ENCODE assay signal across 2 cellular contexts in the genomic region with DNA sequence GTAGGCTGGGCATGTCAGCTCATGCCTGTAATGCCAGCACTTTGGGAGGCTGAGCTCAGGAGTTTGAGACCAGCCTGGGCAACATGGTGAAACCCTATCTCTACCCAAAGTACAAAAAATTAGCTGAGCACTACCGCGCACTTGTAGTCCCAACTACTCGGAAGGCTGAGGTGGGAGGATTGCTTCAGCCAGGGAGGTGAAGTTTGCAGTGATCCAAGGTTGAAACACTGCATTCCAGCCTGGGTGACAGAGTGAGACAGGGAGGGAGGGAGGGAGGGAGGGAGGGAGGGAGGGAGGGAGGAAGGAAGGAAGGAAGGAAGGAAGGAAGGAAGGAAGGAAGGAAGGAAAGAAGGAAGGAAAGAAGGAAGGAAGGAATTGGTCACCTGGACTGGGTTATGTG. TPM values are rescaled to one million over a fixed set of nuclear protein-coding genes. Genes with fewer than 3 reads are reported as not detected.
"Had no signal": no experiment of that assay in that cellular context is flagged by ENCODE, and none has a peak within 500 bp of the region (broad histone marks: within the 10 kb centered on the region; RNA-seq: fewer than 3 reads in every experiment).

No MANE protein-coding gene starts in this region.

RNA-seq across cellular contexts. Expression of gene TCP10L, which starts 53.8 kb away (rescaled TPM):
- total RNA-seq: IMR-90, SK-MEL-5 had no signal
